Comparison of ENCODE assay signal across 1 cellular context in genomic region chr9:127545196-127546124, GRCh38.
A peak's percentile ranks its signal among the peaks of the same experiment; 100 is the strongest.
TF ChIP-seq lines count a peak whose summit lies in the region.

No MANE protein-coding gene starts in this region.

TF ChIP-seq in K562, 482 proteins besides CTCF, POLR2A, EP300 and RAD21 (continued from another document):
- TF ChIP-seq VEZF1 (CRISPR knock-in tag; IDR thresholded peaks at IDR 0.05) = peak; percentile 64; the same call in 1 of the 2 replicates
